ENCODE assay signal across 1 cellular context in the genomic region with DNA sequence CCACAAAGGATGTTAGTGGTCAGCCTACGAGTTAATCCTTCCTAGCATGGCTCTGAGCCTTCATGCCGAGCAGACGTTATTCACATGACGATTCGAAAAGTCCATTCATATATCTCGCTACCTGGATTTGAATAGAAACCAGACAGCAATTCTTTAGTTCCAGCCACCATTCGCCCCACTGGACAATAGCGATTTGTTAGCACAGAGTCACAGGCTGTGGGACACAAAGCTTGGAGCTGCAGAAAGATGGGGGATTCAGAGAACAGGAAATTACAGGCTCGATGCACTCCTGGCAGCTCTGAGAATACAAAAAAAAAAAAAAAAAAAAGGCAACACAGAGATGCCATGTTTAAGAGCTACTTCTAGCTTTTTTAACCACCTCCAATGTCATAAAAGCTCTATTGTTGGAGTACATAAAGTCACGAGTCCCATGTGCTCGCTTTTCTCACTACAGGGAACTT.
TF ChIP-seq lines count a peak whose summit lies in the region.

No MANE protein-coding gene starts in this region.

TF ChIP-seq in GM23338, 12 proteins besides CTCF, POLR2A, EP300 and RAD21 (continued from another document):
- TF ChIP-seq, protein P1, sequence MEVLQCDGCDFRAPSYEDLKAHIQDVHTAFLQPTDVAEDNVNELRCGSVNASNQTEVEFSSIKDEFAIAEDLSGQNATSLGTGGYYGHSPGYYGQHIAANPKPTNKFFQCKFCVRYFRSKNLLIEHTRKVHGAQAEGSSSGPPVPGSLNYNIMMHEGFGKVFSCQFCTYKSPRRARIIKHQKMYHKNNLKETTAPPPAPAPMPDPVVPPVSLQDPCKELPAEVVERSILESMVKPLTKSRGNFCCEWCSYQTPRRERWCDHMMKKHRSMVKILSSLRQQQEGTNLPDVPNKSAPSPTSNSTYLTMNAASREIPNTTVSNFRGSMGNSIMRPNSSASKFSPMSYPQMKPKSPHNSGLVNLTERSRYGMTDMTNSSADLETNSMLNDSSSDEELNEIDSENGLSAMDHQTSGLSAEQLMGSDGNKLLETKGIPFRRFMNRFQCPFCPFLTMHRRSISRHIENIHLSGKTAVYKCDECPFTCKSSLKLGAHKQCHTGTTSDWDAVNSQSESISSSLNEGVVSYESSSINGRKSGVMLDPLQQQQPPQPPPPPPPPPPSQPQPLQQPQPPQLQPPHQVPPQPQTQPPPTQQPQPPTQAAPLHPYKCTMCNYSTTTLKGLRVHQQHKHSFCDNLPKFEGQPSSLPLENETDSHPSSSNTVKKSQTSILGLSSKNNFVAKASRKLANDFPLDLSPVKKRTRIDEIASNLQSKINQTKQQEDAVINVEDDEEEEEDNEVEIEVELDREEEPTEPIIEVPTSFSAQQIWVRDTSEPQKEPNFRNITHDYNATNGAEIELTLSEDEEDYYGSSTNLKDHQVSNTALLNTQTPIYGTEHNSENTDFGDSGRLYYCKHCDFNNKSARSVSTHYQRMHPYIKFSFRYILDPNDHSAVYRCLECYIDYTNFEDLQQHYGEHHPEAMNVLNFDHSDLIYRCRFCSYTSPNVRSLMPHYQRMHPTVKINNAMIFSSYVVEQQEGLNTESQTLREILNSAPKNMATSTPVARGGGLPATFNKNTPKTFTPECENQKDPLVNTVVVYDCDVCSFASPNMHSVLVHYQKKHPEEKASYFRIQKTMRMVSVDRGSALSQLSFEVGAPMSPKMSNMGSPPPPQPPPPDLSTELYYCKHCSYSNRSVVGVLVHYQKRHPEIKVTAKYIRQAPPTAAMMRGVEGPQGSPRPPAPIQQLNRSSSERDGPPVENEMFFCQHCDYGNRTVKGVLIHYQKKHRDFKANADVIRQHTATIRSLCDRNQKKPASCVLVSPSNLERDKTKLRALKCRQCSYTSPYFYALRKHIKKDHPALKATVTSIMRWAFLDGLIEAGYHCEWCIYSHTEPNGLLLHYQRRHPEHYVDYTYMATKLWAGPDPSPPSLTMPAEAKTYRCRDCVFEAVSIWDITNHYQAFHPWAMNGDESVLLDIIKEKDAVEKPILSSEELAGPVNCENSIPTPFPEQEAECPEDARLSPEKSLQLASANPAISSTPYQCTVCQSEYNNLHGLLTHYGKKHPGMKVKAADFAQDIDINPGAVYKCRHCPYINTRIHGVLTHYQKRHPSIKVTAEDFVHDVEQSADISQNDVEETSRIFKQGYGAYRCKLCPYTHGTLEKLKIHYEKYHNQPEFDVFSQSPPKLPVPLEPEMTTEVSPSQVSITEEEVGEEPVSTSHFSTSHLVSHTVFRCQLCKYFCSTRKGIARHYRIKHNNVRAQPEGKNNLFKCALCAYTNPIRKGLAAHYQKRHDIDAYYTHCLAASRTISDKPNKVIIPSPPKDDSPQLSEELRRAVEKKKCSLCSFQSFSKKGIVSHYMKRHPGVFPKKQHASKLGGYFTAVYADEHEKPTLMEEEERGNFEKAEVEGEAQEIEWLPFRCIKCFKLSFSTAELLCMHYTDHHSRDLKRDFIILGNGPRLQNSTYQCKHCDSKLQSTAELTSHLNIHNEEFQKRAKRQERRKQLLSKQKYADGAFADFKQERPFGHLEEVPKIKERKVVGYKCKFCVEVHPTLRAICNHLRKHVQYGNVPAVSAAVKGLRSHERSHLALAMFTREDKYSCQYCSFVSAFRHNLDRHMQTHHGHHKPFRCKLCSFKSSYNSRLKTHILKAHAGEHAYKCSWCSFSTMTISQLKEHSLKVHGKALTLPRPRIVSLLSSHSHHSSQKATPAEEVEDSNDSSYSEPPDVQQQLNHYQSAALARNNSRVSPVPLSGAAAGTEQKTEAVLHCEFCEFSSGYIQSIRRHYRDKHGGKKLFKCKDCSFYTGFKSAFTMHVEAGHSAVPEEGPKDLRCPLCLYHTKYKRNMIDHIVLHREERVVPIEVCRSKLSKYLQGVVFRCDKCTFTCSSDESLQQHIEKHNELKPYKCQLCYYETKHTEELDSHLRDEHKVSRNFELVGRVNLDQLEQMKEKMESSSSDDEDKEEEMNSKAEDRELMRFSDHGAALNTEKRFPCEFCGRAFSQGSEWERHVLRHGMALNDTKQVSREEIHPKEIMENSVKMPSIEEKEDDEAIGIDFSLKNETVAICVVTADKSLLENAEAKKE (CRISPR knock-in tag; IDR thresholded peaks at IDR 0.05) = no peak
- TF ChIP-seq EZH2 (IDR thresholded peaks at IDR 0.05; ENCODE audit: low read depth, unreplicated experiment) = no peak
